ENCODE assay signal across 18 cellular contexts in the genomic region with DNA sequence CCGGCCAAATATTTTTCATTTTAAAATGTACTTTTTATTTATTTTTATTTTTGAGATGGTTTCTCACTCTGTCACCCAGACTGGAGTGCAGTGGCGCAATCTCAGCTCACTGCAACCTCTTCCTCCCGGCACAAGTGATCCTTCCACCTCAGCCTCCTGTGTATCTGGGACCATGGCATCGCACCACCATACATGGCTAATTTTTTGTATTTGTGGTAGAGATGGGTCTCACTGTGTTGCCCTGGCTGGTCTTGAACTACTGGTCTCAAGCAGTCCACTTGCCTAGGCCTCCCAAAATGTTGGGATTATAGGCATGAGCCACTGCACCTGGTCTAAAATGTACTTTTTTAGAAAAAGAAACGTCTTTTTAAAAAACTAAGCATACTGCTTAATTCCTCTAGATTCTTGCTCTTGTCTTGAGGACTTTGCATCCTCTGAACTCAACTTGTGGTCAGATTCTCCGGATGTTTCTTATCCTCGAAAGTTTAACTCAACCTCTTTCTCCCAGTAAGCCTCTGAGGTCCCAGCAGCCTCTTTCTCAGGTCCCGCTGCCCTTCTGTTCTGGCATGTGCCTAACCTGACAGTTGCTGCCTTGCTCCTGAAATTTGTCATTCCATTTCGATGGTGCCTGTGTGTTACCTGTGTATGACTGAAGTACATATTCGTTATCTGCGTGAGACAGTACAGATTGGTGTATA.
A peak's percentile ranks its signal among the peaks of the same experiment; 100 is the strongest.
DNase-seq lines count a peak whose midpoint lies in the region; ATAC-seq, FAIRE-seq and TF ChIP-seq lines count a peak whose summit lies in the region.
"Had no signal": no experiment of that assay in that cellular context is flagged by ENCODE, and none has a peak within 500 bp of the region (broad histone marks: within the 10 kb centered on the region; RNA-seq: fewer than 3 reads in every experiment).

No MANE protein-coding gene starts in this region.

- TF ChIP-seq CTCF in C4-2B (conservative IDR thresholded peaks at IDR 0.05) (no peak), fibroblast of villous mesenchyme (IDR thresholded peaks at IDR 0.05; ENCODE audit: insufficient read depth, low read depth, low read length) (no peak), osteocyte (IDR thresholded peaks at IDR 0.05) (no peak)

- CTCF ChIA-PET in HEK293T (lab: Yijun Ruan, JAX), result no interaction called here

- no peaks in the 10 kb centered on the region for H3K9me3 ChIP-seq in SJSA1 (replicated peaks)
- H3K9me3 ChIP-seq: heart left ventricle, neutrophil, testis had no signal

- H3K27ac ChIP-seq in C4-2B, result peak overlapping the region; percentile 2; the same call in 1 of the 2 replicates
- H3K27ac ChIP-seq in SJSA1, result peak overlapping the region; percentile 57
- H3K27ac ChIP-seq: neutrophil had no signal

- DNase-seq in SJSA1 (ENCODE audit: low read depth in 1 of 2, low spot score in 2 of 2) (peak in 1 of 2 experiments; percentile 38), fibroblast of villous mesenchyme (ENCODE audit: low read depth) (peak; percentile 66), osteocyte (ENCODE audit: extremely low spot score, unreplicated experiment) (no peak), ACHN (no peak), GM19239 (ENCODE audit: insufficient read length, low spot score) (no peak), HEK293T (ENCODE audit: extremely low spot score) (no peak)
- DNase-seq: activated CD4-positive, alpha-beta T cell treated with anti-CD3 and anti-CD28 coated beads for 36 hours; DMS153; effector memory CD8-positive, alpha-beta T cell; heart left ventricle; NCI-H1417; NCI-H446; OCI-M1; testis had no signal

- H3K4me1 Mint-ChIP-seq in osteocyte (ENCODE audit: unreplicated experiment), result peaks cover 78% of the 10 kb centered on the region

- no peaks in the 10 kb centered on the region for H3K9me3 Mint-ChIP-seq in osteocyte (ENCODE audit: unreplicated experiment)
- H3K9me3 Mint-ChIP-seq: effector memory CD8-positive, alpha-beta T cell; T-helper 1 cell treated with Interleukin-12 subunit alpha and Interleukin-12 subunit beta and Interleukin-4 antibody, amounts not matched to agents 30 μg/mL and 1 μg/mL, for 36 hours had no signal

- no peaks in the 10 kb centered on the region for H3K27me3 Mint-ChIP-seq in osteocyte (ENCODE audit: unreplicated experiment)

- H3K27me3 ChIP-seq in SJSA1 (replicated peaks), result no peaks in the 10 kb centered on the region
- H3K27me3 ChIP-seq: heart left ventricle, neutrophil, testis had no signal

- H3K4me3 ChIP-seq in SJSA1, result no peak overlapping the region
- H3K4me3 ChIP-seq in fibroblast of villous mesenchyme (ENCODE audit: low read depth, low read length), result no peak overlapping the region
- H3K4me3 ChIP-seq: heart left ventricle, testis had no signal

- POLR2A ChIA-PET in HEK293T (lab: Yijun Ruan, JAX), result no interaction called here

- peak overlapping the region; percentile 70 for H3K27ac Mint-ChIP-seq in osteocyte (ENCODE audit: unreplicated experiment)
- H3K27ac Mint-ChIP-seq: activated CD4-positive, alpha-beta T cell treated with anti-CD3 and anti-CD28 coated beads for 36 hours; T-helper 1 cell treated with Interleukin-12 subunit alpha and Interleukin-12 subunit beta and Interleukin-4 antibody, amounts not matched to agents 30 μg/mL and 1 μg/mL, for 36 hours had no signal

- peaks cover 90% of the 10 kb centered on the region for H3K4me1 ChIP-seq in SJSA1 (replicated peaks)

- in situ Hi-C loops in ACHN (cut with HindIII; ENCODE audit: low pct_ligation_motif_present, low pct_unique_long_range_greater_than_20kb, low sequenced_read_pairs), result no loop called here

- no peak for FAIRE-seq in GM19239 (lab: Jason Lieb, UNC)

- H3K36me3 Mint-ChIP-seq in osteocyte (ENCODE audit: unreplicated experiment), result no peaks in the 10 kb centered on the region

- no peaks in the 10 kb centered on the region for H3K36me3 ChIP-seq in SJSA1
- H3K36me3 ChIP-seq: heart left ventricle, neutrophil had no signal

- no peak for ATAC-seq in GM19452 (IDR thresholded peaks at IDR 0.05; ENCODE audit: unreplicated experiment)
- ATAC-seq: activated CD4-positive, alpha-beta T cell treated with anti-CD3 and anti-CD28 coated beads for 36 hours; effector memory CD8-positive, alpha-beta T cell; heart left ventricle had no signal

- H3K4me3 Mint-ChIP-seq in osteocyte (ENCODE audit: unreplicated experiment), result no peak overlapping the region
- H3K4me3 Mint-ChIP-seq: activated CD4-positive, alpha-beta T cell treated with anti-CD3 and anti-CD28 coated beads for 36 hours; effector memory CD8-positive, alpha-beta T cell; T-helper 1 cell treated with Interleukin-12 subunit alpha and Interleukin-12 subunit beta and Interleukin-4 antibody, amounts not matched to agents 30 μg/mL and 1 μg/mL, for 36 hours had no signal

TF ChIP-seq in HEK293T, 16 proteins besides CTCF, POLR2A, EP300 and RAD21:
- TF ChIP-seq FOXK2 (IDR thresholded peaks at IDR 0.05) (no peak), FOXM1 (IDR thresholded peaks at IDR 0.05; ENCODE audit: borderline replicate concordance) (no peak), NFRKB (IDR thresholded peaks at IDR 0.05) (no peak), CTBP1 (IDR thresholded peaks at IDR 0.05; ENCODE audit: borderline replicate concordance) (no peak), BHLHE40 (IDR thresholded peaks at IDR 0.05; ENCODE audit: borderline replicate concordance) (no peak), ARNT (IDR thresholded peaks at IDR 0.05) (no peak), L3MBTL2 (conservative IDR thresholded peaks at IDR 0.05) (no peak), FOXA1 (IDR thresholded peaks at IDR 0.05) (no peak), TARDBP (IDR thresholded peaks at IDR 0.05) (no peak), SUZ12 (IDR thresholded peaks at IDR 0.05) (no peak), SP1 (IDR thresholded peaks at IDR 0.05) (no peak), ELF4 (IDR thresholded peaks at IDR 0.05) (no peak), ZNF384 (IDR thresholded peaks at IDR 0.05) (no peak), HDGF (IDR thresholded peaks at IDR 0.05; ENCODE audit: borderline replicate concordance) (no peak), LEF1 (IDR thresholded peaks at IDR 0.05; ENCODE audit: borderline replicate concordance) (no peak)
- TF ChIP-seq, protein P1, sequence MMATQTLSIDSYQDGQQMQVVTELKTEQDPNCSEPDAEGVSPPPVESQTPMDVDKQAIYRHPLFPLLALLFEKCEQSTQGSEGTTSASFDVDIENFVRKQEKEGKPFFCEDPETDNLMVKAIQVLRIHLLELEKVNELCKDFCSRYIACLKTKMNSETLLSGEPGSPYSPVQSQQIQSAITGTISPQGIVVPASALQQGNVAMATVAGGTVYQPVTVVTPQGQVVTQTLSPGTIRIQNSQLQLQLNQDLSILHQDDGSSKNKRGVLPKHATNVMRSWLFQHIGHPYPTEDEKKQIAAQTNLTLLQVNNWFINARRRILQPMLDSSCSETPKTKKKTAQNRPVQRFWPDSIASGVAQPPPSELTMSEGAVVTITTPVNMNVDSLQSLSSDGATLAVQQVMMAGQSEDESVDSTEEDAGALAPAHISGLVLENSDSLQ (IDR thresholded peaks at IDR 0.05), result no peak
